In the genomic region with DNA sequence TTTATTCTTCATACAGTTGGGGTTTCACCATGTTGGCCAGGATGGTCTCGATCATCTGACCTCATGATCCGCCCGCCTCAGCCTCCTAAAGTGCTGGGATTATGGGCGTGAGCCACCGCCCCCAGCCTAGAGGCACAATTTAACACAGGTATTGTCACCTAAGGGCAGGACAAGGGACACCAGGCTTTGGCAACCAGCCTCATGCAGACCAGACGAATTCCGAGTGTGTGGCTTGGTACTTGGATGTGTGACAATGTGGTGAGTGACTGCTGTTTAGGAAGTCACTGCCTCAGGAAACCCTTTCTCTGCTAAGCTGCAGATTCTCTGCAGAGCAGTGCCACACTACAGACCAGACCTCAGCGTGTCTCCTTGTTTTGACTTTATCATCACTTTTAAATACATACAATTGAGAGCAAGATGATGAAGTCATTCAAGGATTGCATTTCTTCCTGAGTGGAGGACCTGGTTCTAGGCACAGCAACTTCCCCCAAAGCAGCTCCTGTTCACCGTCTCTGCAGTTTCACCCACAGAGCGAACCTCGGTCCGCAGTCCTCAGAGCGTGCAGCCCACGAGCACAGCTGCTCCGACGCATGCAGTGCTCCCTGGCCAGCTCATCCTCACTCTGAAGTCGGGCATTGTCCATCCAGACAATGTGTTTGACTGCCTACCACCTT, we compare ENCODE assay signal across 11 cellular contexts.
DNase-seq lines count a peak whose midpoint lies in the region; ATAC-seq lines count a peak whose summit lies in the region.
"Had no signal": no experiment of that assay in that cellular context is flagged by ENCODE, and none has a peak within 500 bp of the region (broad histone marks: within the 10 kb centered on the region; RNA-seq: fewer than 3 reads in every experiment).

No MANE protein-coding gene starts in this region.

- peak; percentile 19 for DNase-seq in activated naive CD8-positive, alpha-beta T cell treated with anti-CD3 and anti-CD28 coated beads, Interleukin-2, amount 10 ng/mL, durations not matched to agents 7 days and 5 days
- no peak for DNase-seq in activated naive CD8-positive, alpha-beta T cell treated with anti-CD3 and anti-CD28 coated beads for 36 hours
- DNase-seq in aorta (peak; percentile 27 to 46), iPS-NIHi7 (ENCODE audit: extremely low spot score) (no peak), SW480 (ENCODE audit: low spot score) (no peak)
- DNase-seq in activated CD4-positive, alpha-beta T cell treated with anti-CD3 and anti-CD28 coated beads, Interleukin-2, amount 50 U/mL, for 1 hour: no peak
- DNase-seq: HCEC 1CT; NCI-H226; stimulated activated CD8-positive, alpha-beta memory T cell treated with anti-CD3 and anti-CD28 coated beads, Interleukin-4, amount 100 ng/mL, for 48 hours had no signal

- H3K27me3 ChIP-seq in aorta (ENCODE audit: control insufficient read depth in 1 of 2, insufficient read depth in 2 of 2, low read length in 1 of 2): no peaks in the 10 kb centered on the region

- H3K4me3 Mint-ChIP-seq in activated naive CD8-positive, alpha-beta T cell treated with anti-CD3 and anti-CD28 coated beads, Interleukin-2, amount 10 ng/mL, durations not matched to agents 7 days and 5 days: no peak overlapping the region
- H3K4me3 Mint-ChIP-seq in activated naive CD8-positive, alpha-beta T cell treated with anti-CD3 and anti-CD28 coated beads for 36 hours: no peak overlapping the region

- H3K9me3 ChIP-seq in aorta (ENCODE audit: control insufficient read depth, low read length): no peaks in the 10 kb centered on the region

- H3K27ac ChIP-seq in aorta (ENCODE audit: low read depth in 1 of 2, low read length in 2 of 2): no peak overlapping the region

- H3K27ac Mint-ChIP-seq in activated naive CD8-positive, alpha-beta T cell treated with anti-CD3 and anti-CD28 coated beads, Interleukin-2, amount 10 ng/mL, durations not matched to agents 7 days and 5 days: no peak overlapping the region
- H3K27ac Mint-ChIP-seq in activated naive CD8-positive, alpha-beta T cell treated with anti-CD3 and anti-CD28 coated beads for 36 hours: no peak overlapping the region

- no peaks in the 10 kb centered on the region for H3K4me1 ChIP-seq in aorta (ENCODE audit: control insufficient read depth in 1 of 2, insufficient read depth in 2 of 2, low read length in 2 of 2)

- H3K4me3 ChIP-seq in aorta (ENCODE audit: low read length in 2 of 2): no peak overlapping the region

- peaks cover 4% of the 10 kb centered on the region for H3K9me3 Mint-ChIP-seq in activated naive CD8-positive, alpha-beta T cell treated with anti-CD3 and anti-CD28 coated beads, Interleukin-2, amount 10 ng/mL, durations not matched to agents 7 days and 5 days
- H3K9me3 Mint-ChIP-seq in activated naive CD8-positive, alpha-beta T cell treated with anti-CD3 and anti-CD28 coated beads for 36 hours: peaks cover 4% of the 10 kb centered on the region

- no peak for ATAC-seq in activated naive CD8-positive, alpha-beta T cell treated with anti-CD3 and anti-CD28 coated beads, Interleukin-2, amount 10 ng/mL, durations not matched to agents 7 days and 5 days (ENCODE audit: low read depth)
- ATAC-seq in GM21447 (IDR thresholded peaks at IDR 0.05; ENCODE audit: unreplicated experiment) (peak; percentile 37), HG03354 (IDR thresholded peaks at IDR 0.05; ENCODE audit: poor library complexity, severe bottlenecking, unreplicated experiment) (peak; percentile 41), aorta (ENCODE audit: low FRiP score) (no peak)

- no peaks in the 10 kb centered on the region for H3K27me3 Mint-ChIP-seq in activated naive CD8-positive, alpha-beta T cell treated with anti-CD3 and anti-CD28 coated beads, Interleukin-2, amount 10 ng/mL, durations not matched to agents 7 days and 5 days
- no peaks in the 10 kb centered on the region for H3K27me3 Mint-ChIP-seq in activated naive CD8-positive, alpha-beta T cell treated with anti-CD3 and anti-CD28 coated beads for 36 hours

- peaks cover 67% of the 10 kb centered on the region for H3K4me1 Mint-ChIP-seq in activated naive CD8-positive, alpha-beta T cell treated with anti-CD3 and anti-CD28 coated beads, Interleukin-2, amount 10 ng/mL, durations not matched to agents 7 days and 5 days
- peaks cover 53% of the 10 kb centered on the region for H3K4me1 Mint-ChIP-seq in activated naive CD8-positive, alpha-beta T cell treated with anti-CD3 and anti-CD28 coated beads for 36 hours

- intact Hi-C loops in aorta (cut with DNase I): no loop called here

- POLR2A ChIA-PET in activated naive CD8-positive, alpha-beta T cell treated with anti-CD3 and anti-CD28 coated beads, Interleukin-2, amount 10 ng/mL, durations not matched to agents 7 days and 5 days (lab: Charles Lee): interaction anchor here (0.6 kb wide), 1 partner anchor 175 kb away, joined by 3 read pairs; no protein-coding TSS in a partner anchor

- WGBS in aorta, 2 donors: 83 to 84% methylated on average over 17 of the region's 17 CpGs

- H3K36me3 Mint-ChIP-seq in activated naive CD8-positive, alpha-beta T cell treated with anti-CD3 and anti-CD28 coated beads, Interleukin-2, amount 10 ng/mL, durations not matched to agents 7 days and 5 days: peaks cover 35% of the 10 kb centered on the region
- peaks cover 17% of the 10 kb centered on the region for H3K36me3 Mint-ChIP-seq in activated naive CD8-positive, alpha-beta T cell treated with anti-CD3 and anti-CD28 coated beads for 36 hours

- H3K36me3 ChIP-seq in aorta (ENCODE audit: control insufficient read depth in 1 of 2, insufficient read depth in 2 of 2, low read length in 1 of 2): no peaks in the 10 kb centered on the region

Comparison
In these comparisons a context has a peak if more than half of its experiments do, and no peak if none do; other contexts are left out.
1. DNase-seq: peak in activated naive CD8-positive, alpha-beta T cell treated with anti-CD3 and anti-CD28 coated beads, Interleukin-2, amount 10 ng/mL, durations not matched to agents 7 days and 5 days (single experiment) and aorta (2 of 2); none in activated naive CD8-positive, alpha-beta T cell treated with anti-CD3 and anti-CD28 coated beads for 36 hours (single experiment), iPS-NIHi7 (single experiment), SW480 (single experiment) and activated CD4-positive, alpha-beta T cell treated with anti-CD3 and anti-CD28 coated beads, Interleukin-2, amount 50 U/mL, for 1 hour (single experiment).
2. ATAC-seq: peak in GM21447 (single experiment) and HG03354 (single experiment); none in activated naive CD8-positive, alpha-beta T cell treated with anti-CD3 and anti-CD28 coated beads, Interleukin-2, amount 10 ng/mL, durations not matched to agents 7 days and 5 days (single experiment) and aorta (single experiment).